ENCODE assay signal across 9 cellular contexts in the genomic region with DNA sequence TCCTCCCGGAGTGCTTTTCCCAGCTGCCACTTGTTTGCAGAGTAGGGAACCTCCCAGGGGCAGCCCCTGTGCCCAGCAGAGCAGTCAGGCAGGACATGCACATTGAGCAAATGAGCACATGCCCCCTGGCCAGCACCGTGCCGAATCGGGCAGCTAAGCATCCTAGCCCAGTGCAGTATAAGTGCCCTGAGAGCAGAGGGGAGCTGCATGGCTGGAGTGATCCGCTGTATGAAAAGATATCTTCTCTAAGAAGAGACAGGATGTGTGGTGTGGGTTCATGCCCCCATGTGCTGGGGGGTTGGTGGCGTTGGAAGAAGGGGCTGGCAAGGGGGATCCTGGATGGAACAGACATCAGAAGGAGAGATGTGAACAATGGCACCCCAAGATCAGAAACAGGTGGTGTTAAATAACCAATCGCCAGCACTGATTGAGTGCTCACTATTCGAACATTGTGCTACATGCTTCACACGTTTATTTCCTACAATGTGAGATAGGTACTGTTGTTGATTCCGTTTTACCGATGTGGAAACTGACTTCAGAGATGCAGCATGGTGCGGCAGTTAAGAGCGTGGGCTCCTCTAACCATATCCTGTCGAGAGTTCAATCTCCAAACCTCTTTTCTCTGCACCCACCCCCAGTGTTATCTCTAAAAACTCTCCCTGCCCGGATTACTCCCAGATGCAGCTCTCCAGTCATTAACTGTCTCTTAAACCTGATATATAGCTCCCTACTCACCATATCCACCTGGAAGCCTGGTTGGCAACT. TPM values are rescaled to one million over a fixed set of nuclear protein-coding genes. Genes with fewer than 3 reads are reported as not detected.
DNase-seq lines count a peak whose midpoint lies in the region; ATAC-seq and TF ChIP-seq lines count a peak whose summit lies in the region.
"Had no signal": no experiment of that assay in that cellular context is flagged by ENCODE, and none has a peak within 500 bp of the region (broad histone marks: within the 10 kb centered on the region; RNA-seq: fewer than 3 reads in every experiment).

No MANE protein-coding gene starts in this region.

- H4K12ac ChIP-seq in trophoblast cell (ENCODE audit: low read depth, low read length), result no peak overlapping the region

- H2BK5ac ChIP-seq in trophoblast cell (ENCODE audit: low read depth, low read length, poor library complexity), result no peak overlapping the region

- no peak overlapping the region for H2AFZ ChIP-seq in trophoblast cell (ENCODE audit: insufficient read depth, low read length, poor library complexity)

- no peak for TF ChIP-seq EP300 in gastroesophageal sphincter (IDR thresholded peaks at IDR 0.05)

- no peak for TF ChIP-seq POLR2A in gastroesophageal sphincter (IDR thresholded peaks at IDR 0.05)

- H4K8ac ChIP-seq in trophoblast cell (ENCODE audit: low read depth, low read length), result no peak overlapping the region

- no peak overlapping the region for H2BK12ac ChIP-seq in trophoblast cell (ENCODE audit: low read length)

- no peaks in the 10 kb centered on the region for H3K9me3 ChIP-seq in gastroesophageal sphincter
- peaks cover 2% of the 10 kb centered on the region for H3K9me3 ChIP-seq in trophoblast cell (ENCODE audit: insufficient read depth, low read depth, low read length)

- no peak overlapping the region for H3K14ac ChIP-seq in trophoblast cell (ENCODE audit: low read length)

- H3K4me1 Mint-ChIP-seq in stimulated activated naive B cell treated with anti-CD40 and anti-IgM and Interleukin-4, amounts not matched to agents 10 μg/mL and 1 μg/mL and 100 μg/mL, for 72 hours, result peaks cover 49 to 58% of the 10 kb centered on the region in 2 donors

- peak overlapping the region; percentile 99 for H3K27ac Mint-ChIP-seq in stimulated activated naive B cell treated with anti-CD40 and anti-IgM and Interleukin-4, amounts not matched to agents 10 μg/mL and 1 μg/mL and 100 μg/mL, for 72 hours

- H3K23ac ChIP-seq in trophoblast cell (ENCODE audit: low read length), result no peak overlapping the region

- ATAC-seq in gastroesophageal sphincter (no peak), GM21367 (IDR thresholded peaks at IDR 0.05; ENCODE audit: unreplicated experiment) (no peak)
- ATAC-seq in stimulated activated naive B cell treated with anti-CD40 and anti-IgM and Interleukin-4, amounts not matched to agents 10 μg/mL and 1 μg/mL and 100 μg/mL, for 72 hours (replicated peaks), result peak in 1 of 2 donors; percentile 12

- H2BK120ac ChIP-seq in trophoblast cell (ENCODE audit: insufficient read depth, low read length, poor library complexity), result no peak overlapping the region

- peaks cover 0 to 42% (median 18%) of the 10 kb centered on the region in 3 donors for H3K4me1 ChIP-seq in gastroesophageal sphincter
- H3K4me1 ChIP-seq in trophoblast cell (ENCODE audit: control insufficient read depth in 1 of 2, insufficient read depth in 2 of 2, low read length in 2 of 2), result peaks cover 6 to 11% of the 10 kb centered on the region in 2 experiments

- no peak overlapping the region for H3K18ac ChIP-seq in trophoblast cell (ENCODE audit: low read length)

- H4K91ac ChIP-seq in trophoblast cell (ENCODE audit: low read depth, low read length), result no peak overlapping the region

- H3K9me3 Mint-ChIP-seq in stimulated activated naive B cell treated with anti-CD40 and anti-IgM and Interleukin-4, amounts not matched to agents 10 μg/mL and 1 μg/mL and 100 μg/mL, for 72 hours, result peaks cover 0 to 3% of the 10 kb centered on the region in 2 donors

- no peak overlapping the region for H3K4ac ChIP-seq in trophoblast cell (ENCODE audit: low read depth, low read length)

- H3K79me2 ChIP-seq in trophoblast cell (ENCODE audit: control insufficient read depth, insufficient read depth, low read length, poor library complexity), result peaks cover 2% of the 10 kb centered on the region

- no peak for DNase-seq in HFF-Myc (ENCODE audit: extremely low read depth, low read depth)
- DNase-seq in activated CD4-positive, alpha-beta T cell treated with anti-CD3 and anti-CD28 coated beads, Interleukin-2, amount 50 U/mL, for 48 hours, result peak; percentile 49 to 50
- no peak for DNase-seq in stimulated activated naive B cell treated with anti-CD40 and anti-IgM and Interleukin-4, amounts not matched to agents 10 μg/mL and 1 μg/mL and 100 μg/mL, for 72 hours
- no peak for DNase-seq in NCI-H187 (lab: John Stamatoyannopoulos, UW)
- no peak for DNase-seq in trophoblast cell
- DNase-seq in NCI-H2029 (lab: John Stamatoyannopoulos, UW), result no peak

- peak overlapping the region in 3 of 4 donors; percentile 83 to 90 (median 85) for H3K27ac ChIP-seq in gastroesophageal sphincter
- H3K27ac ChIP-seq in trophoblast cell (ENCODE audit: low read depth, low read length), result no peak overlapping the region

- TF ChIP-seq CTCF in HFF-Myc (IDR thresholded peaks at IDR 0.05; ENCODE audit: low read depth, low read length, missing control alignments) (no peak), gastroesophageal sphincter (IDR thresholded peaks at IDR 0.05) (no peak)

- H3K4me3 Mint-ChIP-seq in stimulated activated naive B cell treated with anti-CD40 and anti-IgM and Interleukin-4, amounts not matched to agents 10 μg/mL and 1 μg/mL and 100 μg/mL, for 72 hours, result peak overlapping the region; percentile 94 to 96

- H3K27me3 ChIP-seq in gastroesophageal sphincter (no peaks in the 10 kb centered on the region), trophoblast cell (ENCODE audit: insufficient read depth, low read length) (no peaks in the 10 kb centered on the region)

- no peak overlapping the region for H3K9ac ChIP-seq in trophoblast cell (ENCODE audit: low read length)

- no peaks in the 10 kb centered on the region for H3K27me3 Mint-ChIP-seq in stimulated activated naive B cell treated with anti-CD40 and anti-IgM and Interleukin-4, amounts not matched to agents 10 μg/mL and 1 μg/mL and 100 μg/mL, for 72 hours

- H2AK5ac ChIP-seq in trophoblast cell (ENCODE audit: low read length), result no peak overlapping the region

- WGBS in gastroesophageal sphincter (ENCODE audit: low coverage in 1 of 2), 2 donors, result 79 to 90% methylated on average over 8 to 10 of the region's 15 CpGs
- no CpG with 5 or more reads among the region's 15 CpGs for WGBS in trophoblast cell (ENCODE audit: extremely low coverage, insufficient coverage, insufficient read length)

- H3K4me3 ChIP-seq in HFF-Myc (replicated peaks; ENCODE audit: low read depth, low read length) (peak overlapping the region; percentile 57), gastroesophageal sphincter (peak overlapping the region in 1 of 2 donors; percentile 59), trophoblast cell (ENCODE audit: low read depth, low read length) (no peak overlapping the region)

- peaks cover 25 to 48% of the 10 kb centered on the region in 2 donors for H3K36me3 Mint-ChIP-seq in stimulated activated naive B cell treated with anti-CD40 and anti-IgM and Interleukin-4, amounts not matched to agents 10 μg/mL and 1 μg/mL and 100 μg/mL, for 72 hours

- H3K4me2 ChIP-seq in trophoblast cell (ENCODE audit: low read length), result no peak overlapping the region

- H3K36me3 ChIP-seq in gastroesophageal sphincter (peaks cover 0 to 24% of the 10 kb centered on the region in 2 donors), trophoblast cell (ENCODE audit: control insufficient read depth in 1 of 2, insufficient read depth in 2 of 2, low read length in 2 of 2) (peaks cover 6 to 8% of the 10 kb centered on the region in 2 experiments)

- H3K79me1 ChIP-seq in trophoblast cell (ENCODE audit: low read length), result peaks cover 8% of the 10 kb centered on the region

RNA-seq across cellular contexts. Expression of gene AIP, which starts 1.3 kb away (rescaled TPM):
- total RNA-seq in gastroesophageal sphincter, result 10 to 100 TPM; 65.4 to 87.5 (median 78.1) TPM
- 33.8 and 34.1 TPM in 2 replicates for polyA plus RNA-seq in trophoblast cell (2013)

RNA-seq across cellular contexts. Expression of gene TMEM134, which starts 15.0 kb away (rescaled TPM):
- 10 to 100 TPM; 22.2 to 35.2 (median 32.5) TPM for total RNA-seq in gastroesophageal sphincter
- 41.8 and 42.9 TPM in 2 replicates for polyA plus RNA-seq in trophoblast cell (2013)

RNA-seq across cellular contexts. Expression of gene PITPNM1, which starts 21.1 kb away (rescaled TPM):
- total RNA-seq in gastroesophageal sphincter, result 10 to 100 TPM in 3 of 4 donors, 1 to 10 TPM in 1; 9.5 to 18.7 (median 15.4) TPM
- polyA plus RNA-seq in trophoblast cell (2013), result 67.5 and 70.6 TPM in 2 replicates

RNA-seq across cellular contexts. Expression of gene CDK2AP2, which starts 23.9 kb away (rescaled TPM):
- total RNA-seq in gastroesophageal sphincter, result 10 to 100 TPM; 29.1 to 69.3 (median 53.9) TPM
- 117 and 126 TPM in 2 replicates for polyA plus RNA-seq in trophoblast cell (2013)

RNA-seq across cellular contexts. Expression of gene CABP4, which starts 28.9 kb away (rescaled TPM):
- total RNA-seq in gastroesophageal sphincter, result 1 to 10 TPM in 1 of 4 donors, under 1 TPM in 3; 0.13 to 2.4 (median 0.77) TPM
- polyA plus RNA-seq in trophoblast cell (2013), result 0.03 and 0.07 TPM in 2 replicates
- total RNA-seq: HT1080 had no signal

Comparison
In these comparisons a context has a peak if more than half of its experiments do, and no peak if none do; other contexts are left out.
1. DNase-seq: peak in activated CD4-positive, alpha-beta T cell treated with anti-CD3 and anti-CD28 coated beads, Interleukin-2, amount 50 U/mL, for 48 hours (2 of 2); none in HFF-Myc (single experiment), stimulated activated naive B cell treated with anti-CD40 and anti-IgM and Interleukin-4, amounts not matched to agents 10 μg/mL and 1 μg/mL and 100 μg/mL, for 72 hours (single experiment), NCI-H187 (0 of 2), trophoblast cell (0 of 2) and NCI-H2029 (single experiment).